Comparison of ENCODE assay signal across 20 cellular contexts in genomic region chr7:19853261-19853832, GRCh38.
DNase-seq lines count a peak whose midpoint lies in the region; ATAC-seq, FAIRE-seq and TF ChIP-seq lines count a peak whose summit lies in the region.
"Had no signal": no experiment of that assay in that cellular context is flagged by ENCODE, and none has a peak within 500 bp of the region (broad histone marks: within the 10 kb centered on the region; RNA-seq: fewer than 3 reads in every experiment).

No MANE protein-coding gene starts in this region.

- peak; percentile 70; the same call in 1 of the 3 replicates for ATAC-seq in RWPE2 (ENCODE audit: low read depth)
- peak; percentile 72 for ATAC-seq in foreskin keratinocyte
- ATAC-seq in activated CD8-positive, alpha-beta memory T cell treated with anti-CD3 and anti-CD28 coated beads, Interleukin-2, amount 10 ng/mL, durations not matched to agents 7 days and 5 days: no peak
- ATAC-seq: CD8-positive, alpha-beta T cell; GM12878; HCT116; K562 had no signal

- TF ChIP-seq CTCF in RWPE2 (IDR thresholded peaks at IDR 0.05; ENCODE audit: poor library complexity, severe bottlenecking): no peak
- no peak for TF ChIP-seq CTCF in foreskin keratinocyte (conservative IDR thresholded peaks at IDR 0.05)
- no peak for TF ChIP-seq CTCF in MCF 10A (IDR thresholded peaks at IDR 0.05; ENCODE audit: unreplicated experiment)

- no peaks in the 10 kb centered on the region for H3K27me3 Mint-ChIP-seq in MCF 10A (ENCODE audit: insufficient read depth, unreplicated experiment)
- H3K27me3 Mint-ChIP-seq in activated CD8-positive, alpha-beta memory T cell treated with anti-CD3 and anti-CD28 coated beads, Interleukin-2, amount 10 ng/mL, durations not matched to agents 7 days and 5 days: no peaks in the 10 kb centered on the region

- peak; percentile 8 for DNase-seq in Daoy (ENCODE audit: low read depth)
- DNase-seq in H54 (ENCODE audit: insufficient read length, low spot score): no peak
- DNase-seq in RWPE2 (ENCODE audit: low spot score): no peak
- peak in 1 of 2 donors; percentile 22 for DNase-seq in foreskin keratinocyte
- DNase-seq in NCI-H2196 treated with DMSO at 0.1 percent for 48 hours (lab: John Stamatoyannopoulos, UW; ENCODE audit: unreplicated experiment): no peak
- no peak for DNase-seq in MCF 10A (ENCODE audit: unreplicated experiment)
- no peak for DNase-seq in activated CD8-positive, alpha-beta memory T cell treated with anti-CD3 and anti-CD28 coated beads, Interleukin-2, amount 10 ng/mL, durations not matched to agents 7 days and 5 days
- DNase-seq: Calu3; CD8-positive, alpha-beta T cell; DMS79; GM23248; HFFc6; IMR-90 had no signal

- H3K4me1 Mint-ChIP-seq in MCF 10A (ENCODE audit: insufficient read depth, unreplicated experiment): no peaks in the 10 kb centered on the region
- no peaks in the 10 kb centered on the region for H3K4me1 Mint-ChIP-seq in activated CD8-positive, alpha-beta memory T cell treated with anti-CD3 and anti-CD28 coated beads, Interleukin-2, amount 10 ng/mL, durations not matched to agents 7 days and 5 days
- H3K4me1 Mint-ChIP-seq: B cell had no signal

- no peak for TF ChIP-seq POLR2A in H54 (IDR thresholded peaks at IDR 0.05; ENCODE audit: low read depth, low read length)

- BruUV-seq in MCF 10A (replicated peaks; lab: Mats Ljungman, UMichigan): no TSS peak

- POLR2A ChIA-PET in MCF 10A (lab: Yijun Ruan, JAX): no interaction called here

- no peaks in the 10 kb centered on the region for H3K27me3 ChIP-seq in RWPE2 (ENCODE audit: insufficient read depth, poor library complexity, severe bottlenecking)
- H3K27me3 ChIP-seq in foreskin keratinocyte: no peaks in the 10 kb centered on the region
- H3K27me3 ChIP-seq: BLaER1 treated with 17β-estradiol and CSF1 and Interleukin-3, amounts not matched to agents 10 nM and 100 nM had no signal

- no peak overlapping the region for H3K4me3 ChIP-seq in RWPE2 (ENCODE audit: severe bottlenecking)
- H3K4me3 ChIP-seq: BLaER1 treated with 17β-estradiol and CSF1 and Interleukin-3, amounts not matched to agents 10 nM and 100 nM; GM12878; GM23248; K562 had no signal

- no peaks in the 10 kb centered on the region for H3K36me3 Mint-ChIP-seq in MCF 10A (ENCODE audit: insufficient read depth, unreplicated experiment)
- no peaks in the 10 kb centered on the region for H3K36me3 Mint-ChIP-seq in activated CD8-positive, alpha-beta memory T cell treated with anti-CD3 and anti-CD28 coated beads, Interleukin-2, amount 10 ng/mL, durations not matched to agents 7 days and 5 days
- H3K36me3 Mint-ChIP-seq: CD8-positive, alpha-beta T cell had no signal

- no peaks in the 10 kb centered on the region for H3K9me3 ChIP-seq in RWPE2 (ENCODE audit: severe bottlenecking)
- H3K9me3 ChIP-seq: BLaER1 treated with 17β-estradiol and CSF1 and Interleukin-3, amounts not matched to agents 10 nM and 100 nM had no signal

- no peak overlapping the region for H3K27ac Mint-ChIP-seq in MCF 10A (ENCODE audit: low read depth, unreplicated experiment)
- no peak overlapping the region for H3K27ac Mint-ChIP-seq in activated CD8-positive, alpha-beta memory T cell treated with anti-CD3 and anti-CD28 coated beads, Interleukin-2, amount 10 ng/mL, durations not matched to agents 7 days and 5 days
- H3K27ac Mint-ChIP-seq: B cell; CD8-positive, alpha-beta T cell; HFFc6 had no signal

- H3K4me3 Mint-ChIP-seq in MCF 10A (ENCODE audit: unreplicated experiment): no peak overlapping the region
- H3K4me3 Mint-ChIP-seq in activated CD8-positive, alpha-beta memory T cell treated with anti-CD3 and anti-CD28 coated beads, Interleukin-2, amount 10 ng/mL, durations not matched to agents 7 days and 5 days: no peak overlapping the region
- H3K4me3 Mint-ChIP-seq: B cell; CD8-positive, alpha-beta T cell; HFFc6 had no signal

- H3K4me1 ChIP-seq in RWPE2 (ENCODE audit: insufficient read depth, poor library complexity, severe bottlenecking) (no peaks in the 10 kb centered on the region), foreskin keratinocyte (no peaks in the 10 kb centered on the region)
- H3K4me1 ChIP-seq: BLaER1 treated with 17β-estradiol and CSF1 and Interleukin-3, amounts not matched to agents 10 nM and 100 nM had no signal

- H3K9me3 Mint-ChIP-seq in MCF 10A (ENCODE audit: unreplicated experiment): no peaks in the 10 kb centered on the region
- peaks cover 3% of the 10 kb centered on the region for H3K9me3 Mint-ChIP-seq in activated CD8-positive, alpha-beta memory T cell treated with anti-CD3 and anti-CD28 coated beads, Interleukin-2, amount 10 ng/mL, durations not matched to agents 7 days and 5 days (ENCODE audit: low read depth)

- CTCF ChIA-PET in MCF 10A (lab: Yijun Ruan, JAX): no interaction called here
- CTCF ChIA-PET in activated CD8-positive, alpha-beta memory T cell treated with anti-CD3 and anti-CD28 coated beads, Interleukin-2, amount 10 ng/mL, durations not matched to agents 7 days and 5 days (lab: Charles Lee): no interaction called here

- intact Hi-C loops in MCF 10A (cut with micrococcal nuclease): no loop called here

- H3K36me3 ChIP-seq in RWPE2 (ENCODE audit: low read depth): no peaks in the 10 kb centered on the region
- H3K36me3 ChIP-seq: BLaER1 treated with 17β-estradiol and CSF1 and Interleukin-3, amounts not matched to agents 10 nM and 100 nM had no signal

- FAIRE-seq in H54 (lab: Jason Lieb, UNC): peak; percentile 83
- FAIRE-seq: GM12878, GM19239, HTR-8/SVneo, K562 had no signal

- H3K27ac ChIP-seq in RWPE2 (ENCODE audit: poor library complexity, severe bottlenecking) (no peak overlapping the region), foreskin keratinocyte (no peak overlapping the region)
- H3K27ac ChIP-seq: BLaER1 treated with 17β-estradiol and CSF1 and Interleukin-3, amounts not matched to agents 10 nM and 100 nM; GM23248 had no signal
